ENCODE assay signal across 12 cellular contexts in the genomic region with DNA sequence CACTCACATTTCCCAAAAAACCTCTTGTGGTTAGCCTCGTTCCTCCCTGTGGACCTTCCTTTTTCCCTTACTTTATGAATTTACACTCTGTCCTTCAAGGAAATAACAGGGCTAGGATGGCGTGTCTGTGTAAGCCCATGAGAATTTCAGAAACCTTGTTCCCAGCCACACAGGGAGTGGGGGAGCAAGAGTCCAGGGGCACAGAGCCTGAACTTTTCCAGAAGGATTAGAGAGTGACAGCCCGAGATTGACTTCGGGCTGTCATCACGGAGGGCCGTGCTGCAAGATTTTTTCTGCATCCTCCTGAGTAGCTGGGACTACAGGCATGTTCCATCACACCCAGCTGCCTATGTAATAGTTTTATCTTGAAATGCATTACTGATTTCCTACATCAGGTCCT. TPM values are rescaled to one million over a fixed set of nuclear protein-coding genes. Genes with fewer than 3 reads are reported as not detected.
A peak's percentile ranks its signal among the peaks of the same experiment; 100 is the strongest.
DNase-seq lines count a peak whose midpoint lies in the region; ATAC-seq, FAIRE-seq and TF ChIP-seq lines count a peak whose summit lies in the region.
"Had no signal": no experiment of that assay in that cellular context is flagged by ENCODE, and none has a peak within 500 bp of the region (broad histone marks: within the 10 kb centered on the region; RNA-seq: fewer than 3 reads in every experiment).

No MANE protein-coding gene starts in this region.

- TF ChIP-seq EP300 in HepG2 (IDR thresholded peaks at IDR 0.05; ENCODE audit: low read depth in 2 of 2, low read length in 2 of 2) (no peak), HepG2 (CRISPR knock-in tag; IDR thresholded peaks at IDR 0.05; ENCODE audit: borderline replicate concordance) (no peak)

- no peak for ATAC-seq in activated CD8-positive, alpha-beta memory T cell treated with anti-CD3 and anti-CD28 coated beads, Interleukin-2, amount 10 ng/mL, durations not matched to agents 7 days and 5 days
- no peak for ATAC-seq in HepG2

- H3K36me3 Mint-ChIP-seq in activated CD8-positive, alpha-beta memory T cell treated with anti-CD3 and anti-CD28 coated beads, Interleukin-2, amount 10 ng/mL, durations not matched to agents 7 days and 5 days, result peaks cover 83% of the 10 kb centered on the region

- no peaks in the 10 kb centered on the region for H3K36me3 ChIP-seq in SJSA1
- H3K36me3 ChIP-seq in effector memory CD4-positive, alpha-beta T cell (ENCODE audit: control insufficient read depth, insufficient read depth, low read length), result peaks cover 28% of the 10 kb centered on the region
- no peaks in the 10 kb centered on the region for H3K36me3 ChIP-seq in smooth muscle cell (ENCODE audit: low read depth)
- no peaks in the 10 kb centered on the region for H3K36me3 ChIP-seq in HepG2 (replicated peaks in 1 of 2; ENCODE audit: control insufficient read depth in 1 of 2, insufficient read depth in 2 of 2, low read length in 2 of 2)
- H3K36me3 ChIP-seq: suprapubic skin had no signal

- H2AFZ ChIP-seq in smooth muscle cell (ENCODE audit: low read depth) (no peak overlapping the region), HepG2 (ENCODE audit: low read length) (no peak overlapping the region)

- H3K9me3 ChIP-seq in SJSA1 (replicated peaks), result no peaks in the 10 kb centered on the region
- H3K9me3 ChIP-seq in effector memory CD4-positive, alpha-beta T cell (ENCODE audit: control insufficient read depth, low read length), result no peaks in the 10 kb centered on the region
- H3K9me3 ChIP-seq in smooth muscle cell (replicated peaks; ENCODE audit: low read depth), result no peaks in the 10 kb centered on the region
- H3K9me3 ChIP-seq in HepG2 (ENCODE audit: low read length), result no peaks in the 10 kb centered on the region
- H3K9me3 ChIP-seq: neutrophil, suprapubic skin had no signal

- peaks cover 96% of the 10 kb centered on the region for H3K4me1 Mint-ChIP-seq in activated CD8-positive, alpha-beta memory T cell treated with anti-CD3 and anti-CD28 coated beads, Interleukin-2, amount 10 ng/mL, durations not matched to agents 7 days and 5 days

- H3K9me3 Mint-ChIP-seq in activated CD8-positive, alpha-beta memory T cell treated with anti-CD3 and anti-CD28 coated beads, Interleukin-2, amount 10 ng/mL, durations not matched to agents 7 days and 5 days (ENCODE audit: low read depth), result no peaks in the 10 kb centered on the region

- H3K27me3 ChIP-seq in SJSA1 (replicated peaks) (no peaks in the 10 kb centered on the region), smooth muscle cell (ENCODE audit: low read depth) (no peaks in the 10 kb centered on the region), HepG2 (ENCODE audit: control insufficient read depth in 1 of 2, insufficient read depth in 2 of 2, low read length in 2 of 2) (no peaks in the 10 kb centered on the region)
- no peaks in the 10 kb centered on the region for H3K27me3 ChIP-seq in effector memory CD4-positive, alpha-beta T cell (replicated peaks; ENCODE audit: control insufficient read depth, insufficient read depth, low read length, poor library complexity, severe bottlenecking)
- H3K27me3 ChIP-seq: neutrophil, suprapubic skin had no signal

- H3K4me1 ChIP-seq in SJSA1 (replicated peaks) (peaks cover 20% of the 10 kb centered on the region), smooth muscle cell (ENCODE audit: low read depth) (peaks cover 8% of the 10 kb centered on the region), HepG2 (ENCODE audit: insufficient read depth, low read length) (no peaks in the 10 kb centered on the region)
- peaks cover 96% of the 10 kb centered on the region for H3K4me1 ChIP-seq in effector memory CD4-positive, alpha-beta T cell (ENCODE audit: control insufficient read depth, insufficient read depth, low read length, poor library complexity, severe bottlenecking)

- no peak for TF ChIP-seq POLR2A in HepG2 (IDR thresholded peaks at IDR 0.05; ENCODE audit: insufficient read depth in 1 of 2, low read depth in 2 of 2, low read length in 2 of 2)

- H3K4me3 ChIP-seq in SJSA1 (no peak overlapping the region), smooth muscle cell (no peak overlapping the region), HepG2 (replicated peaks in 1 of 3; ENCODE audit: insufficient read depth in 1 of 3, low read depth in 2 of 3, low read length in 3 of 3) (no peak overlapping the region)
- H3K4me3 ChIP-seq in effector memory CD4-positive, alpha-beta T cell (ENCODE audit: insufficient read depth, low read depth, low read length, poor library complexity, severe bottlenecking), result peak overlapping the region; percentile 39
- H3K4me3 ChIP-seq: suprapubic skin had no signal

- intact Hi-C loops in HepG2 (cut with micrococcal nuclease; ENCODE audit: unreplicated experiment), result no loop called here

- H3K79me2 ChIP-seq in smooth muscle cell (ENCODE audit: low read depth) (peaks cover 18% of the 10 kb centered on the region), HepG2 (ENCODE audit: insufficient read depth, low read length) (no peaks in the 10 kb centered on the region)

- WGBS in smooth muscle cell (ENCODE audit: low lambda C conversion rate), result 57% methylated on average over 6 of the region's 6 CpGs
- WGBS in HepG2 (ENCODE audit: low lambda C conversion rate), result 97% methylated on average over 6 of the region's 6 CpGs

- POLR2A ChIA-PET in HepG2 (lab: Yijun Ruan, JAX), result no interaction called here

- CTCF ChIA-PET in activated CD8-positive, alpha-beta memory T cell treated with anti-CD3 and anti-CD28 coated beads, Interleukin-2, amount 10 ng/mL, durations not matched to agents 7 days and 5 days (lab: Charles Lee), result interaction anchor here (0.7 to 23.4 kb wide), 6 partner anchors 19 to 206 kb away, joined by 3 to 607 read pairs (median 6); a partner anchor contains a TSS
- CTCF ChIA-PET in HepG2 (lab: Yijun Ruan, JAX; ENCODE audit: low intra/inter-chr PET ratio, low total read pairs), result no interaction called here

- H3K4me2 ChIP-seq in smooth muscle cell (peak overlapping the region; percentile 23), HepG2 (ENCODE audit: low read depth, low read length) (no peak overlapping the region)

- H3K9ac ChIP-seq in smooth muscle cell (ENCODE audit: low read depth) (peak overlapping the region; percentile 12), HepG2 (ENCODE audit: insufficient read depth, low read depth, low read length) (no peak overlapping the region)

- TF ChIP-seq RAD21 in HepG2 (CRISPR knock-in tag; IDR thresholded peaks at IDR 0.05), result no peak

- H3K27ac Mint-ChIP-seq in activated CD8-positive, alpha-beta memory T cell treated with anti-CD3 and anti-CD28 coated beads, Interleukin-2, amount 10 ng/mL, durations not matched to agents 7 days and 5 days, result peak overlapping the region; percentile 89

- no peak for FAIRE-seq in HepG2 (lab: Jason Lieb, UNC)
- FAIRE-seq: islet of Langerhans had no signal

- TF ChIP-seq CTCF in smooth muscle cell (IDR thresholded peaks at IDR 0.05; ENCODE audit: borderline replicate concordance, insufficient read depth, poor library complexity, severe bottlenecking) (no peak), HepG2 (CRISPR knock-in tag; IDR thresholded peaks at IDR 0.05) (no peak)

- H3F3A ChIP-seq in smooth muscle cell (ENCODE audit: low read depth), result peaks cover 13% of the 10 kb centered on the region

- H4K20me1 ChIP-seq in smooth muscle cell (ENCODE audit: low read depth) (peaks cover 91% of the 10 kb centered on the region), HepG2 (ENCODE audit: insufficient read depth, low read length) (no peaks in the 10 kb centered on the region)

- H3K27ac ChIP-seq in SJSA1 (peak overlapping the region; percentile 79), smooth muscle cell (ENCODE audit: low read depth) (no peak overlapping the region), HepG2 (ENCODE audit: extremely low read length, insufficient read depth, low read length) (no peak overlapping the region)
- H3K27ac ChIP-seq in effector memory CD4-positive, alpha-beta T cell (ENCODE audit: insufficient read depth, low read length, poor library complexity, severe bottlenecking), result peak overlapping the region; percentile 90
- H3K27ac ChIP-seq: neutrophil had no signal

- no TSS peak for BruUV-seq in HepG2 (replicated peaks; lab: Mats Ljungman, UMichigan)

- H3K4me3 Mint-ChIP-seq in activated CD8-positive, alpha-beta memory T cell treated with anti-CD3 and anti-CD28 coated beads, Interleukin-2, amount 10 ng/mL, durations not matched to agents 7 days and 5 days, result peak overlapping the region; percentile 76

- no peak for DNase-seq in activated CD8-positive, alpha-beta memory T cell treated with anti-CD3 and anti-CD28 coated beads, Interleukin-2, amount 10 ng/mL, durations not matched to agents 7 days and 5 days
- DNase-seq in activated CD8-positive, alpha-beta memory T cell treated with anti-CD3 and anti-CD28 coated beads, Interleukin-2, amount 50 U/mL, for 4 hours, result no peak
- DNase-seq in SJSA1 (ENCODE audit: low read depth in 1 of 2, low spot score in 2 of 2) (peak in 1 of 2 experiments; percentile 17), smooth muscle cell (lab: John Stamatoyannopoulos, UW; ENCODE audit: unreplicated experiment) (no peak), NCI-H1105 treated with DMSO at 0.1 percent for 48 hours (lab: John Stamatoyannopoulos, UW) (no peak), NCI-H82 (lab: John Stamatoyannopoulos, UW) (no peak), HepG2 (ENCODE audit: low spot score) (no peak)
- no peak for DNase-seq in effector memory CD4-positive, alpha-beta T cell
- DNase-seq: NCI-H1048 had no signal

- in situ Hi-C loops in HepG2 (cut with HindIII; ENCODE audit: extremely low pct_ligation_motif_present, low pct_unique_long_range_greater_than_20kb), result no loop called here

- no peaks in the 10 kb centered on the region for H3K27me3 Mint-ChIP-seq in activated CD8-positive, alpha-beta memory T cell treated with anti-CD3 and anti-CD28 coated beads, Interleukin-2, amount 10 ng/mL, durations not matched to agents 7 days and 5 days

RNA-seq across cellular contexts. Expression of a gene that starts 14.4 kb away (rescaled TPM):
- 100 to 1,000 TPM; 774 to 910 TPM for total RNA-seq in activated CD8-positive, alpha-beta memory T cell treated with anti-CD3 and anti-CD28 coated beads, Interleukin-2, amount 10 ng/mL, durations not matched to agents 7 days and 5 days
- 10.8 and 11.0 TPM in 2 replicates for total RNA-seq in SJSA1 (2014; rRNA removed; shearing (Covaris generic))
- 19.5 and 22.0 TPM in 2 replicates for total RNA-seq in smooth muscle cell
- 26.3 and 31.3 TPM in 2 replicates for polyA plus RNA-seq in smooth muscle cell
- 10.5 and 15.1 TPM in 2 replicates for total RNA-seq in HepG2 (2016; rRNA removed; fragmentation: Illumina TruSeq; extraction: Trizol)
- 23.1 and 32.6 TPM in 2 replicates for total RNA-seq in HepG2 (2016; cell fraction: cytosol; rRNA removed; fragmentation: Illumina TruSeq; extraction: Trizol; ENCODE audit: low read depth)
- total RNA-seq in HepG2 (2016; cell fraction: insoluble cytoplasmic fraction; rRNA removed; fragmentation: Illumina TruSeq; extraction: Trizol), result 10.2 and 17.0 TPM in 2 replicates
- 35.4 and 40.2 TPM in 2 replicates for total RNA-seq in HepG2 (2016; cell fraction: membrane; rRNA removed; fragmentation: Illumina TruSeq; extraction: Trizol)
- total RNA-seq in HepG2 (2016; cell fraction: nucleus; rRNA removed; fragmentation: Illumina TruSeq; extraction: Trizol), result 23.3 and 27.6 TPM in 2 replicates
- 28.7 and 31.2 TPM in 2 replicates for polyA plus RNA-seq in HepG2 (2011; rRNA removed)
- polyA plus RNA-seq in HepG2 (2011; cell fraction: cytosol; rRNA removed), result 12.0 and 12.7 TPM in 2 replicates
- 124 and 138 TPM in 2 replicates for polyA plus RNA-seq in HepG2 (2011; cell fraction: nucleus; rRNA removed)
- polyA plus RNA-seq in HepG2 (2012), result 29.8 and 33.6 TPM in 2 replicates
- 101 and 109 TPM in 2 replicates for polyA plus RNA-seq in HepG2 (2016; cell fraction: cytosol; fragmentation: Illumina TruSeq; extraction: Trizol; ENCODE audit: low read depth)
- 23.4 and 35.8 TPM in 2 replicates for polyA plus RNA-seq in HepG2 (2016; cell fraction: insoluble cytoplasmic fraction; fragmentation: Illumina TruSeq; extraction: Trizol; ENCODE audit: low read depth)
- 114 and 115 TPM in 2 replicates for polyA plus RNA-seq in HepG2 (2016; cell fraction: membrane; fragmentation: Illumina TruSeq; extraction: Trizol; ENCODE audit: low read depth)
- 87.0 and 99.6 TPM in 2 replicates for polyA plus RNA-seq in HepG2 (2016; cell fraction: nucleus; fragmentation: Illumina TruSeq; extraction: Trizol; ENCODE audit: insufficient read depth, low read depth)
- 11.3 and 23.0 TPM in 2 replicates for polyA minus RNA-seq in HepG2 (2011; rRNA and poly(A)+ RNA removed; ENCODE audit: low replicate concordance)
- polyA minus RNA-seq in HepG2 (2011; cell fraction: cytosol; rRNA and poly(A)+ RNA removed), result 13.0 and 14.0 TPM in 2 replicates
- polyA minus RNA-seq in HepG2 (2011; cell fraction: nucleus; rRNA and poly(A)+ RNA removed), result 31.1 and 31.2 TPM in 2 replicates

Comparison
In these comparisons a context has a peak if more than half of its experiments do, and no peak if none do; other contexts are left out.
1. H3K27ac ChIP-seq: peak in SJSA1 (single experiment) and effector memory CD4-positive, alpha-beta T cell (single experiment); none in smooth muscle cell (single experiment) and HepG2 (single experiment).
2. RNA of a gene that starts 14.4 kb away (total RNA-seq): 774 to 910 TPM in activated CD8-positive, alpha-beta memory T cell treated with anti-CD3 and anti-CD28 coated beads, Interleukin-2, amount 10 ng/mL, durations not matched to agents 7 days and 5 days; 19.5 to 22.0 TPM in smooth muscle cell, 10.2 to 40.2 TPM in HepG2 and 10.8 to 11.0 TPM in SJSA1; every median in the first group is over 10 times any median in the second.